In genomic region chr19:35380450-35381124, GRCh38 we compare ENCODE assay signal across 1 cellular context.
TF ChIP-seq lines count a peak whose summit lies in the region.

No MANE protein-coding gene starts in this region.

TF ChIP-seq in HepG2, 621 proteins besides CTCF, POLR2A, EP300 and RAD21 (continued from another document and continues in another):
- no peak; the same call in 1 of the 2 replicates for TF ChIP-seq ZNF512B (CRISPR knock-in tag; IDR thresholded peaks at IDR 0.05; ENCODE audit: borderline replicate concordance)
- no peak for TF ChIP-seq PRPF4 (IDR thresholded peaks at IDR 0.05; ENCODE audit: low read depth, low read length, poor library complexity, severe bottlenecking)
- no peak for TF ChIP-seq SIX4 (CRISPR knock-in tag; IDR thresholded peaks at IDR 0.05)
- no peak for TF ChIP-seq ZNF773 (CRISPR knock-in tag; IDR thresholded peaks at IDR 0.05; ENCODE audit: borderline replicate concordance)
- TF ChIP-seq ELF4 (CRISPR knock-in tag; IDR thresholded peaks at IDR 0.05; ENCODE audit: borderline replicate concordance): no peak
- TF ChIP-seq HES4 (CRISPR knock-in tag; IDR thresholded peaks at IDR 0.05; ENCODE audit: borderline replicate concordance): no peak
- TF ChIP-seq ZNF569 (CRISPR knock-in tag; IDR thresholded peaks at IDR 0.05; ENCODE audit: borderline replicate concordance): no peak
- no peak for TF ChIP-seq BRCA1 (CRISPR knock-in tag; IDR thresholded peaks at IDR 0.05)
- no peak for TF ChIP-seq SALL2 (CRISPR knock-in tag; IDR thresholded peaks at IDR 0.05)
- no peak for TF ChIP-seq GRHL1 (CRISPR knock-in tag; conservative IDR thresholded peaks at IDR 0.05)
- TF ChIP-seq PCBP2 (optimal IDR thresholded peaks at IDR 0.05; ENCODE audit: low read depth, low read length, poor library complexity, severe bottlenecking): no peak
- no peak for TF ChIP-seq ZNF777 (CRISPR knock-in tag; IDR thresholded peaks at IDR 0.05)
- no peak for TF ChIP-seq POGK (CRISPR knock-in tag; conservative IDR thresholded peaks at IDR 0.05)
- no peak for TF ChIP-seq UBTF (CRISPR knock-in tag; IDR thresholded peaks at IDR 0.05)
- TF ChIP-seq SRSF1 (optimal IDR thresholded peaks at IDR 0.05; ENCODE audit: low read depth, low read length): no peak
- TF ChIP-seq TCF7 (IDR thresholded peaks at IDR 0.05; ENCODE audit: low read depth): peak; percentile 87
- peak; percentile 79 for TF ChIP-seq ARNTL (CRISPR knock-in tag; IDR thresholded peaks at IDR 0.05)
- TF ChIP-seq ZNF790 (CRISPR knock-in tag; IDR thresholded peaks at IDR 0.05; ENCODE audit: borderline replicate concordance): 0 out of 2 replicates have a peak, but pooled peaks have one; percentile 65
- no peak for TF ChIP-seq AGO2 (optimal IDR thresholded peaks at IDR 0.05; ENCODE audit: low read depth, low read length)
- no peak for TF ChIP-seq ELF1 (CRISPR knock-in tag; IDR thresholded peaks at IDR 0.05)
- peak; percentile 53; the same call in 1 of the 2 replicates for TF ChIP-seq MXD4 (CRISPR knock-in tag; IDR thresholded peaks at IDR 0.05)
- no peak for TF ChIP-seq HNRNPUL1 (IDR thresholded peaks at IDR 0.05; ENCODE audit: low read depth, low read length)
- no peak for TF ChIP-seq ZNF775 (CRISPR knock-in tag; IDR thresholded peaks at IDR 0.05; ENCODE audit: borderline replicate concordance)
- no peak for TF ChIP-seq ZNF142 (CRISPR knock-in tag; IDR thresholded peaks at IDR 0.05)
- no peak for TF ChIP-seq ZNF282 (IDR thresholded peaks at IDR 0.05; ENCODE audit: partially characterized antibody)
- TF ChIP-seq MED1 (CRISPR knock-in tag; IDR thresholded peaks at IDR 0.05): peak; percentile 88
- no peak for TF ChIP-seq SMC3 (IDR thresholded peaks at IDR 0.05; ENCODE audit: low read length)
- no peak for TF ChIP-seq AKAP8 (CRISPR knock-in tag; IDR thresholded peaks at IDR 0.05)
- 0 out of 2 replicates have a peak, but pooled peaks have one; percentile 26 for TF ChIP-seq STAT6 (CRISPR knock-in tag; IDR thresholded peaks at IDR 0.05; ENCODE audit: borderline replicate concordance)
- TF ChIP-seq PTBP1 (IDR thresholded peaks at IDR 0.05; ENCODE audit: low read depth, low read length, poor library complexity, severe bottlenecking): no peak
- TF ChIP-seq ZNF496 (CRISPR knock-in tag; IDR thresholded peaks at IDR 0.05; ENCODE audit: insufficient replicate concordance): no peak
- no peak for TF ChIP-seq ELK4 (CRISPR knock-in tag; IDR thresholded peaks at IDR 0.05; ENCODE audit: borderline replicate concordance)
- no peak for TF ChIP-seq ZNF143 (CRISPR knock-in tag; IDR thresholded peaks at IDR 0.05)
- no peak for TF ChIP-seq ZBTB34 (CRISPR knock-in tag; IDR thresholded peaks at IDR 0.05)
- 0 out of 2 replicates have a peak, but pooled peaks have one; percentile 28 for TF ChIP-seq ZNF335 (CRISPR knock-in tag; IDR thresholded peaks at IDR 0.05)
- no peak for TF ChIP-seq STAT5B (CRISPR knock-in tag; IDR thresholded peaks at IDR 0.05)
- TF ChIP-seq ZNF660 (CRISPR knock-in tag; IDR thresholded peaks at IDR 0.05; ENCODE audit: borderline replicate concordance, low read depth): no peak
- no peak for TF ChIP-seq ZNF383 (CRISPR knock-in tag; IDR thresholded peaks at IDR 0.05; ENCODE audit: borderline replicate concordance)
- TF ChIP-seq TOPORS (CRISPR knock-in tag; IDR thresholded peaks at IDR 0.05): no peak
- no peak for TF ChIP-seq FLYWCH1 (CRISPR knock-in tag; IDR thresholded peaks at IDR 0.05)
- peak; percentile 62; the same call in 1 of the 2 replicates for TF ChIP-seq THAP7 (CRISPR knock-in tag; IDR thresholded peaks at IDR 0.05)
- 0 out of 2 replicates have a peak, but pooled peaks have one; percentile 33 for TF ChIP-seq ZSCAN9 (CRISPR knock-in tag; IDR thresholded peaks at IDR 0.05; ENCODE audit: borderline replicate concordance)
